In genomic region chr18:9914334-9914583, GRCh38 we compare ENCODE assay signal across 8 cellular contexts. TPM values are rescaled to one million over a fixed set of nuclear protein-coding genes. Genes with fewer than 3 reads are reported as not detected.
DNase-seq lines count a peak whose midpoint lies in the region; ATAC-seq lines count a peak whose summit lies in the region.

No MANE protein-coding gene starts in this region.

- CTCF ChIA-PET in naive thymus-derived CD4-positive, alpha-beta T cell (lab: Charles Lee) = no interaction called here

- in situ Hi-C loops in KBM-7 (cut with MboI; ENCODE audit: low pct_unique_long_range_greater_than_20kb, low sequenced_read_pairs) = no loop called here

- H3K27ac ChIP-seq in cingulate gyrus (ENCODE audit: low read depth, low read length) = peak overlapping the region; percentile 99
- H3K27ac ChIP-seq in naive thymus-derived CD4-positive, alpha-beta T cell (ENCODE audit: low read depth, low read length) = peak overlapping the region; percentile 98

- peaks cover 35 to 39% of the 10 kb centered on the region in 2 donors for H3K4me1 ChIP-seq in naive thymus-derived CD4-positive, alpha-beta T cell (ENCODE audit: control insufficient read depth in 2 of 2, insufficient read depth in 2 of 2, low read length in 2 of 2)

- H3K27me3 Mint-ChIP-seq in activated CD4-positive, alpha-beta T cell treated with anti-CD3 and anti-CD28 coated beads, Interleukin-2, amount 10 ng/mL, durations not matched to agents 24 days and 14 days = peaks cover 9% of the 10 kb centered on the region
- peaks cover under 1% of the 10 kb centered on the region for H3K27me3 Mint-ChIP-seq in IgD-negative memory B cell
- H3K27me3 Mint-ChIP-seq in naive thymus-derived CD4-positive, alpha-beta T cell = peaks cover 0 to 14% (median 0%) of the 10 kb centered on the region in 5 donors

- DNase-seq in activated CD4-positive, alpha-beta T cell treated with anti-CD3 and anti-CD28 coated beads, Interleukin-2, amount 10 ng/mL, durations not matched to agents 24 days and 14 days = no peak
- no peak for DNase-seq in activated CD4-positive, alpha-beta T cell treated with anti-CD3 and anti-CD28 coated beads for 48 hours
- DNase-seq in naive thymus-derived CD4-positive, alpha-beta T cell = no peak
- DNase-seq in KBM-7 (no peak), kidney tubule cell (ENCODE audit: low spot score) (no peak)

- no peaks in the 10 kb centered on the region for H3K9me3 ChIP-seq in naive thymus-derived CD4-positive, alpha-beta T cell (ENCODE audit: control insufficient read depth in 2 of 3, low read length in 3 of 3)

- H3K36me3 Mint-ChIP-seq in activated CD4-positive, alpha-beta T cell treated with anti-CD3 and anti-CD28 coated beads, Interleukin-2, amount 10 ng/mL, durations not matched to agents 24 days and 14 days (ENCODE audit: low read depth) = no peaks in the 10 kb centered on the region
- H3K36me3 Mint-ChIP-seq in IgD-negative memory B cell = no peaks in the 10 kb centered on the region
- H3K36me3 Mint-ChIP-seq in naive thymus-derived CD4-positive, alpha-beta T cell = no peaks in the 10 kb centered on the region

- peak overlapping the region; percentile 91 for H3K4me3 Mint-ChIP-seq in activated CD4-positive, alpha-beta T cell treated with anti-CD3 and anti-CD28 coated beads, Interleukin-2, amount 10 ng/mL, durations not matched to agents 24 days and 14 days
- peak overlapping the region; percentile 93 to 94 (median 94) for H3K4me3 Mint-ChIP-seq in IgD-negative memory B cell
- peak overlapping the region; percentile 89 to 93 (median 92) for H3K4me3 Mint-ChIP-seq in naive thymus-derived CD4-positive, alpha-beta T cell

- intact Hi-C loops in activated CD4-positive, alpha-beta T cell treated with anti-CD3 and anti-CD28 coated beads, Interleukin-2, amount 10 ng/mL, durations not matched to agents 24 days and 14 days (cut with micrococcal nuclease) = loop anchor here (5.0 to 10.0 kb wide), 6 partner anchors 302 to 1938 kb away; partner anchors contain the start of genes CHMP1B, MTCL1, NDUFV2 and PPP4R1
- intact Hi-C loops in naive thymus-derived CD4-positive, alpha-beta T cell (cut with micrococcal nuclease) = loop anchor here (1.0 to 10.0 kb wide), 7 partner anchors 19 to 1993 kb away; partner anchors contain the start of genes MPPE1 (in 1 of the 2), MTCL1 (in 1 of the 2) and TWSG1 (in 1 of the 2)

- H3K4me3 ChIP-seq in naive thymus-derived CD4-positive, alpha-beta T cell (ENCODE audit: low read length) = peak overlapping the region; percentile 99

- peaks cover 25% of the 10 kb centered on the region for H3K4me1 Mint-ChIP-seq in activated CD4-positive, alpha-beta T cell treated with anti-CD3 and anti-CD28 coated beads, Interleukin-2, amount 10 ng/mL, durations not matched to agents 24 days and 14 days
- peaks cover 18 to 26% (median 23%) of the 10 kb centered on the region in 3 donors for H3K4me1 Mint-ChIP-seq in IgD-negative memory B cell
- H3K4me1 Mint-ChIP-seq in naive thymus-derived CD4-positive, alpha-beta T cell = peaks cover 18 to 33% (median 28%) of the 10 kb centered on the region in 7 donors

- ATAC-seq in naive thymus-derived CD4-positive, alpha-beta T cell = no peak
- ATAC-seq in HG03354 (IDR thresholded peaks at IDR 0.05; ENCODE audit: poor library complexity, severe bottlenecking, unreplicated experiment) = no peak

- H3K9me3 Mint-ChIP-seq in activated CD4-positive, alpha-beta T cell treated with anti-CD3 and anti-CD28 coated beads, Interleukin-2, amount 10 ng/mL, durations not matched to agents 24 days and 14 days = no peaks in the 10 kb centered on the region
- H3K9me3 Mint-ChIP-seq in IgD-negative memory B cell = no peaks in the 10 kb centered on the region
- H3K9me3 Mint-ChIP-seq in naive thymus-derived CD4-positive, alpha-beta T cell = peaks cover 0 to 2% (median 0%) of the 10 kb centered on the region in 11 donors

- H3K27ac Mint-ChIP-seq in activated CD4-positive, alpha-beta T cell treated with anti-CD3 and anti-CD28 coated beads, Interleukin-2, amount 10 ng/mL, durations not matched to agents 24 days and 14 days = peak overlapping the region; percentile 94
- peak overlapping the region in 2 of 3 donors; percentile 94 to 95 for H3K27ac Mint-ChIP-seq in IgD-negative memory B cell
- peak overlapping the region; percentile 43 to 98 (median 94) for H3K27ac Mint-ChIP-seq in naive thymus-derived CD4-positive, alpha-beta T cell

- POLR2A ChIA-PET in naive thymus-derived CD4-positive, alpha-beta T cell (lab: Charles Lee) = interaction anchor here (0.6 to 2.7 kb wide), 9 partner anchors 10 to 1937 kb away, joined by 3 to 18 read pairs (median 6); partner anchors contain the start of genes CHMP1B, NAPG and NDUFV2

- peaks cover 0 to 7% (median 0%) of the 10 kb centered on the region in 3 experiments for H3K36me3 ChIP-seq in naive thymus-derived CD4-positive, alpha-beta T cell (ENCODE audit: control insufficient read depth in 2 of 3, insufficient read depth in 3 of 3, low read length in 3 of 3)

- no peaks in the 10 kb centered on the region for H3K27me3 ChIP-seq in naive thymus-derived CD4-positive, alpha-beta T cell (ENCODE audit: control insufficient read depth in 2 of 2, insufficient read depth in 2 of 2, low read length in 2 of 2)

RNA-seq across cellular contexts. Expression of gene VAPA, which starts 0.4 kb away (rescaled TPM):
- total RNA-seq in activated CD4-positive, alpha-beta T cell treated with anti-CD3 and anti-CD28 coated beads, Interleukin-2, amount 10 ng/mL, durations not matched to agents 24 days and 14 days = 182 and 196 TPM in 2 replicates
- 182 TPM for polyA plus RNA-seq in IgD-negative memory B cell
- total RNA-seq in naive thymus-derived CD4-positive, alpha-beta T cell = 100 to 1,000 TPM; 109 to 199 (median 151) TPM
- polyA plus RNA-seq in naive thymus-derived CD4-positive, alpha-beta T cell = 100 to 1,000 TPM; 214 to 278 TPM

RNA-seq across cellular contexts. Expression of gene TXNDC2, which starts 28.5 kb away (rescaled TPM):
- not detected in 2 replicates for total RNA-seq in activated CD4-positive, alpha-beta T cell treated with anti-CD3 and anti-CD28 coated beads, Interleukin-2, amount 10 ng/mL, durations not matched to agents 24 days and 14 days
- polyA plus RNA-seq in IgD-negative memory B cell = not detected
- total RNA-seq in naive thymus-derived CD4-positive, alpha-beta T cell = under 1 TPM in 1 of 5 experiments, not detected in 4; 0.07 TPM
- polyA plus RNA-seq in naive thymus-derived CD4-positive, alpha-beta T cell = not detected
